Comparison of ENCODE assay signal across 1 cellular context in the genomic region with DNA sequence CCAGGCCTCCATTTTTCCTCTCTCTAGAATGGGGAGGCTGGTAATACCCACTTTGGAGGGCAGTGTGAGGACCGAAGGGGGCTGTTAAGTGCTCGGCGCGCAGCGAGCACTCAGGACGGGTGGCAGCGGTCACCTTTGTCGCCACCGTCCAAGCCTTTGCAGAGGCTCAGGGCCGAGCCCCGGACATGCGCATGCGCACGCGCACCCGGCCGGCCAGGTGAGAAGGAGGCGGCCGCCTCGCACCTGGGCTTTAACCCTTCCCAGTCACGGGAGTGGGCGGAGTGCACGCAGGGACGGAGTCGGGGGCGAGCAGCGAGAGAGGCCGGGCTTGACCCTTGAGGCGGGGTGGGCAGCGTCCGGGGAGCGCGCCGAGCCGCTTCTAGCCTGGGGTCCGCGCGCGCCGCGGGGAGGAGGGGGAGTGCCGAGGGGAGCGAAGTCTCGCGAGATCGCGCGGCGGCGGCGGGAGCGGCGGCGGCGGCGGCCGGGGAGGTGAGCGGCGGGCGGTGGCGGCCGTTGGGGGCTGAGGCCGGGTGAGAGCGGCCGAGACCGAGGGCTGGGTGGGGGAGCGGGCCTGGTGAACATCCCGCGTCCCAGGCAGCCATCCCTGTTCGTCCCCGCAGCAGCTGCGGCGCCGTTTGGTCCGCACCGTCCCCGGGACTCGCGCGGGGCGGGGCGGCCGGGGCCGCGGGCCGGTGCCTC.
TF ChIP-seq lines count a peak whose summit lies in the region.

A gene with protein sequence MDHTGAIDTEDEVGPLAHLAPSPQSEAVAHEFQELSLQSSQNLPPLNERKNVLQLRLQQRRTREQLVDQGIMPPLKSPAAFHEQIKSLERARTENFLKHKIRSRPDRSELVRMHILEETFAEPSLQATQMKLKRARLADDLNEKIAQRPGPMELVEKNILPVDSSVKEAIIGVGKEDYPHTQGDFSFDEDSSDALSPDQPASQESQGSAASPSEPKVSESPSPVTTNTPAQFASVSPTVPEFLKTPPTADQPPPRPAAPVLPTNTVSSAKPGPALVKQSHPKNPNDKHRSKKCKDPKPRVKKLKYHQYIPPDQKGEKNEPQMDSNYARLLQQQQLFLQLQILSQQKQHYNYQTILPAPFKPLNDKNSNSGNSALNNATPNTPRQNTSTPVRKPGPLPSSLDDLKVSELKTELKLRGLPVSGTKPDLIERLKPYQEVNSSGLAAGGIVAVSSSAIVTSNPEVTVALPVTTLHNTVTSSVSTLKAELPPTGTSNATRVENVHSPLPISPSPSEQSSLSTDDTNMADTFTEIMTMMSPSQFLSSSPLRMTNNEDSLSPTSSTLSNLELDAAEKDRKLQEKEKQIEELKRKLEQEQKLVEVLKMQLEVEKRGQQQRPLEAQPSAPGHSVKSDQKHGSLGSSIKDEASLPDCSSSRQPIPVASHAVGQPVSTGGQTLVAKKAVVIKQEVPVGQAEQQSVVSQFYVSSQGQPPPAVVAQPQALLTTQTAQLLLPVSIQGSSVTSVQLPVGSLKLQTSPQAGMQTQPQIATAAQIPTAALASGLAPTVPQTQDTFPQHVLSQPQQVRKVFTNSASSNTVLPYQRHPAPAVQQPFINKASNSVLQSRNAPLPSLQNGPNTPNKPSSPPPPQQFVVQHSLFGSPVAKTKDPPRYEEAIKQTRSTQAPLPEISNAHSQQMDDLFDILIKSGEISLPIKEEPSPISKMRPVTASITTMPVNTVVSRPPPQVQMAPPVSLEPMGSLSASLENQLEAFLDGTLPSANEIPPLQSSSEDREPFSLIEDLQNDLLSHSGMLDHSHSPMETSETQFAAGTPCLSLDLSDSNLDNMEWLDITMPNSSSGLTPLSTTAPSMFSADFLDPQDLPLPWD (plus strand): TSS at position 443 of the 699 bp plus-strand sequence. CDS start 69,288 bp downstream, outside the sequence.

TF ChIP-seq in HepG2, 621 proteins besides CTCF, POLR2A, EP300 and RAD21 (continued from another document and continues in another):
- TF ChIP-seq, protein P1, sequence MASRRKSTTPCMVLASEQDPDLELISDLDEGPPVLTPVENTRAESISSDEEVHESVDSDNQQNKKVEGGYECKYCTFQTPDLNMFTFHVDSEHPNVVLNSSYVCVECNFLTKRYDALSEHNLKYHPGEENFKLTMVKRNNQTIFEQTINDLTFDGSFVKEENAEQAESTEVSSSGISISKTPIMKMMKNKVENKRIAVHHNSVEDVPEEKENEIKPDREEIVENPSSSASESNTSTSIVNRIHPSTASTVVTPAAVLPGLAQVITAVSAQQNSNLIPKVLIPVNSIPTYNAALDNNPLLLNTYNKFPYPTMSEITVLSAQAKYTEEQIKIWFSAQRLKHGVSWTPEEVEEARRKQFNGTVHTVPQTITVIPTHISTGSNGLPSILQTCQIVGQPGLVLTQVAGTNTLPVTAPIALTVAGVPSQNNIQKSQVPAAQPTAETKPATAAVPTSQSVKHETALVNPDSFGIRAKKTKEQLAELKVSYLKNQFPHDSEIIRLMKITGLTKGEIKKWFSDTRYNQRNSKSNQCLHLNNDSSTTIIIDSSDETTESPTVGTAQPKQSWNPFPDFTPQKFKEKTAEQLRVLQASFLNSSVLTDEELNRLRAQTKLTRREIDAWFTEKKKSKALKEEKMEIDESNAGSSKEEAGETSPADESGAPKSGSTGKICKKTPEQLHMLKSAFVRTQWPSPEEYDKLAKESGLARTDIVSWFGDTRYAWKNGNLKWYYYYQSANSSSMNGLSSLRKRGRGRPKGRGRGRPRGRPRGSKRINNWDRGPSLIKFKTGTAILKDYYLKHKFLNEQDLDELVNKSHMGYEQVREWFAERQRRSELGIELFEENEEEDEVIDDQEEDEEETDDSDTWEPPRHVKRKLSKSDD (CRISPR knock-in tag; IDR thresholded peaks at IDR 0.05; ENCODE audit: low read depth), result peak; percentile 65
- TF ChIP-seq, protein P2, sequence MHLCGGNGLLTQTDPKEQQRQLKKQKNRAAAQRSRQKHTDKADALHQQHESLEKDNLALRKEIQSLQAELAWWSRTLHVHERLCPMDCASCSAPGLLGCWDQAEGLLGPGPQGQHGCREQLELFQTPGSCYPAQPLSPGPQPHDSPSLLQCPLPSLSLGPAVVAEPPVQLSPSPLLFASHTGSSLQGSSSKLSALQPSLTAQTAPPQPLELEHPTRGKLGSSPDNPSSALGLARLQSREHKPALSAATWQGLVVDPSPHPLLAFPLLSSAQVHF (CRISPR knock-in tag; IDR thresholded peaks at IDR 0.05), result no peak
- TF ChIP-seq HNRNPLL (IDR thresholded peaks at IDR 0.05; ENCODE audit: low read depth, low read length, poor library complexity, severe bottlenecking), result peak; percentile 76
- TF ChIP-seq ZNF629 (CRISPR knock-in tag; conservative IDR thresholded peaks at IDR 0.05), result peak; percentile 84
- TF ChIP-seq NFE2 (CRISPR knock-in tag; IDR thresholded peaks at IDR 0.05), result no peak; the same call in 1 of the 2 replicates
- TF ChIP-seq, protein P3, sequence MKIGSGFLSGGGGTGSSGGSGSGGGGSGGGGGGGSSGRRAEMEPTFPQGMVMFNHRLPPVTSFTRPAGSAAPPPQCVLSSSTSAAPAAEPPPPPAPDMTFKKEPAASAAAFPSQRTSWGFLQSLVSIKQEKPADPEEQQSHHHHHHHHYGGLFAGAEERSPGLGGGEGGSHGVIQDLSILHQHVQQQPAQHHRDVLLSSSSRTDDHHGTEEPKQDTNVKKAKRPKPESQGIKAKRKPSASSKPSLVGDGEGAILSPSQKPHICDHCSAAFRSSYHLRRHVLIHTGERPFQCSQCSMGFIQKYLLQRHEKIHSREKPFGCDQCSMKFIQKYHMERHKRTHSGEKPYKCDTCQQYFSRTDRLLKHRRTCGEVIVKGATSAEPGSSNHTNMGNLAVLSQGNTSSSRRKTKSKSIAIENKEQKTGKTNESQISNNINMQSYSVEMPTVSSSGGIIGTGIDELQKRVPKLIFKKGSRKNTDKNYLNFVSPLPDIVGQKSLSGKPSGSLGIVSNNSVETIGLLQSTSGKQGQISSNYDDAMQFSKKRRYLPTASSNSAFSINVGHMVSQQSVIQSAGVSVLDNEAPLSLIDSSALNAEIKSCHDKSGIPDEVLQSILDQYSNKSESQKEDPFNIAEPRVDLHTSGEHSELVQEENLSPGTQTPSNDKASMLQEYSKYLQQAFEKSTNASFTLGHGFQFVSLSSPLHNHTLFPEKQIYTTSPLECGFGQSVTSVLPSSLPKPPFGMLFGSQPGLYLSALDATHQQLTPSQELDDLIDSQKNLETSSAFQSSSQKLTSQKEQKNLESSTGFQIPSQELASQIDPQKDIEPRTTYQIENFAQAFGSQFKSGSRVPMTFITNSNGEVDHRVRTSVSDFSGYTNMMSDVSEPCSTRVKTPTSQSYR (CRISPR knock-in tag; IDR thresholded peaks at IDR 0.05; ENCODE audit: borderline replicate concordance), result peak; percentile 55; the same call in 1 of the 2 replicates
- peak; percentile 96 for TF ChIP-seq ZNF33B (CRISPR knock-in tag; IDR thresholded peaks at IDR 0.05)
- no peak for TF ChIP-seq ZNF256 (CRISPR knock-in tag; conservative IDR thresholded peaks at IDR 0.05)
- TF ChIP-seq SP4 (CRISPR knock-in tag; IDR thresholded peaks at IDR 0.05), result 0 out of 2 replicates have a peak, but pooled peaks have one; percentile 15
- TF ChIP-seq ISL2 (CRISPR knock-in tag; IDR thresholded peaks at IDR 0.05), result peak; percentile 67; the same call in 1 of the 2 replicates
- TF ChIP-seq, protein P4, sequence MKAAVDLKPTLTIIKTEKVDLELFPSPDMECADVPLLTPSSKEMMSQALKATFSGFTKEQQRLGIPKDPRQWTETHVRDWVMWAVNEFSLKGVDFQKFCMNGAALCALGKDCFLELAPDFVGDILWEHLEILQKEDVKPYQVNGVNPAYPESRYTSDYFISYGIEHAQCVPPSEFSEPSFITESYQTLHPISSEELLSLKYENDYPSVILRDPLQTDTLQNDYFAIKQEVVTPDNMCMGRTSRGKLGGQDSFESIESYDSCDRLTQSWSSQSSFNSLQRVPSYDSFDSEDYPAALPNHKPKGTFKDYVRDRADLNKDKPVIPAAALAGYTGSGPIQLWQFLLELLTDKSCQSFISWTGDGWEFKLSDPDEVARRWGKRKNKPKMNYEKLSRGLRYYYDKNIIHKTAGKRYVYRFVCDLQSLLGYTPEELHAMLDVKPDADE (CRISPR knock-in tag; IDR thresholded peaks at IDR 0.05), result 0 out of 2 replicates have a peak, but pooled peaks have one; percentile 68
- no peak; the same call in 1 of the 2 replicates for TF ChIP-seq RCOR2 (CRISPR knock-in tag; IDR thresholded peaks at IDR 0.05)
- no peak for TF ChIP-seq MIXL1 (CRISPR knock-in tag; IDR thresholded peaks at IDR 0.05)
- TF ChIP-seq ZNF614 (CRISPR knock-in tag; IDR thresholded peaks at IDR 0.05; ENCODE audit: borderline replicate concordance), result peak; percentile 82; the same call in 1 of the 2 replicates
- peak; percentile 89 for TF ChIP-seq ZNF367 (CRISPR knock-in tag; IDR thresholded peaks at IDR 0.05; ENCODE audit: borderline replicate concordance)
- TF ChIP-seq SP140L (CRISPR knock-in tag; IDR thresholded peaks at IDR 0.05; ENCODE audit: borderline replicate concordance), result peak; percentile 82; the same call in 1 of the 2 replicates
- TF ChIP-seq ZSCAN30 (CRISPR knock-in tag; IDR thresholded peaks at IDR 0.05), result no peak
- TF ChIP-seq, protein P5, sequence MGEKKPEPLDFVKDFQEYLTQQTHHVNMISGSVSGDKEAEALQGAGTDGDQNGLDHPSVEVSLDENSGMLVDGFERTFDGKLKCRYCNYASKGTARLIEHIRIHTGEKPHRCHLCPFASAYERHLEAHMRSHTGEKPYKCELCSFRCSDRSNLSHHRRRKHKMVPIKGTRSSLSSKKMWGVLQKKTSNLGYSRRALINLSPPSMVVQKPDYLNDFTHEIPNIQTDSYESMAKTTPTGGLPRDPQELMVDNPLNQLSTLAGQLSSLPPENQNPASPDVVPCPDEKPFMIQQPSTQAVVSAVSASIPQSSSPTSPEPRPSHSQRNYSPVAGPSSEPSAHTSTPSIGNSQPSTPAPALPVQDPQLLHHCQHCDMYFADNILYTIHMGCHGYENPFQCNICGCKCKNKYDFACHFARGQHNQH (CRISPR knock-in tag; IDR thresholded peaks at IDR 0.05), result no peak
- peak; percentile 80 for TF ChIP-seq XRCC5 (optimal IDR thresholded peaks at IDR 0.05; ENCODE audit: low read length)
- TF ChIP-seq, protein P6, sequence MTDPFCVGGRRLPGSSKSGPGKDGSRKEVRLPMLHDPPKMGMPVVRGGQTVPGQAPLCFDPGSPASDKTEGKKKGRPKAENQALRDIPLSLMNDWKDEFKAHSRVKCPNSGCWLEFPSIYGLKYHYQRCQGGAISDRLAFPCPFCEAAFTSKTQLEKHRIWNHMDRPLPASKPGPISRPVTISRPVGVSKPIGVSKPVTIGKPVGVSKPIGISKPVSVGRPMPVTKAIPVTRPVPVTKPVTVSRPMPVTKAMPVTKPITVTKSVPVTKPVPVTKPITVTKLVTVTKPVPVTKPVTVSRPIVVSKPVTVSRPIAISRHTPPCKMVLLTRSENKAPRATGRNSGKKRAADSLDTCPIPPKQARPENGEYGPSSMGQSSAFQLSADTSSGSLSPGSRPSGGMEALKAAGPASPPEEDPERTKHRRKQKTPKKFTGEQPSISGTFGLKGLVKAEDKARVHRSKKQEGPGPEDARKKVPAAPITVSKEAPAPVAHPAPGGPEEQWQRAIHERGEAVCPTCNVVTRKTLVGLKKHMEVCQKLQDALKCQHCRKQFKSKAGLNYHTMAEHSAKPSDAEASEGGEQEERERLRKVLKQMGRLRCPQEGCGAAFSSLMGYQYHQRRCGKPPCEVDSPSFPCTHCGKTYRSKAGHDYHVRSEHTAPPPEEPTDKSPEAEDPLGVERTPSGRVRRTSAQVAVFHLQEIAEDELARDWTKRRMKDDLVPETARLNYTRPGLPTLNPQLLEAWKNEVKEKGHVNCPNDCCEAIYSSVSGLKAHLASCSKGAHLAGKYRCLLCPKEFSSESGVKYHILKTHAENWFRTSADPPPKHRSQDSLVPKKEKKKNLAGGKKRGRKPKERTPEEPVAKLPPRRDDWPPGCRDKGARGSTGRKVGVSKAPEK (CRISPR knock-in tag; IDR thresholded peaks at IDR 0.05; ENCODE audit: borderline replicate concordance), result peak; percentile 98; the same call in 1 of the 2 replicates
- peak; percentile 95; the same call in 1 of the 2 replicates for TF ChIP-seq ZNF616 (CRISPR knock-in tag; IDR thresholded peaks at IDR 0.05; ENCODE audit: low read depth)
- 0 out of 2 replicates have a peak, but pooled peaks have one; percentile 78 for TF ChIP-seq ZFP36L1 (CRISPR knock-in tag; IDR thresholded peaks at IDR 0.05)
- TF ChIP-seq ZNF232 (CRISPR knock-in tag; IDR thresholded peaks at IDR 0.05; ENCODE audit: borderline replicate concordance), result peak; percentile 83; the same call in 1 of the 2 replicates
- peak; percentile 97 for TF ChIP-seq KDM2A (CRISPR knock-in tag; IDR thresholded peaks at IDR 0.05; ENCODE audit: borderline replicate concordance, low read depth)
- TF ChIP-seq TAF1 (CRISPR knock-in tag; IDR thresholded peaks at IDR 0.05), result peak; percentile 93
- no peak for TF ChIP-seq SOX6 (IDR thresholded peaks at IDR 0.05)
- peak; percentile 62 for TF ChIP-seq SOX6 (CRISPR knock-in tag; IDR thresholded peaks at IDR 0.05)
- TF ChIP-seq, protein P7, sequence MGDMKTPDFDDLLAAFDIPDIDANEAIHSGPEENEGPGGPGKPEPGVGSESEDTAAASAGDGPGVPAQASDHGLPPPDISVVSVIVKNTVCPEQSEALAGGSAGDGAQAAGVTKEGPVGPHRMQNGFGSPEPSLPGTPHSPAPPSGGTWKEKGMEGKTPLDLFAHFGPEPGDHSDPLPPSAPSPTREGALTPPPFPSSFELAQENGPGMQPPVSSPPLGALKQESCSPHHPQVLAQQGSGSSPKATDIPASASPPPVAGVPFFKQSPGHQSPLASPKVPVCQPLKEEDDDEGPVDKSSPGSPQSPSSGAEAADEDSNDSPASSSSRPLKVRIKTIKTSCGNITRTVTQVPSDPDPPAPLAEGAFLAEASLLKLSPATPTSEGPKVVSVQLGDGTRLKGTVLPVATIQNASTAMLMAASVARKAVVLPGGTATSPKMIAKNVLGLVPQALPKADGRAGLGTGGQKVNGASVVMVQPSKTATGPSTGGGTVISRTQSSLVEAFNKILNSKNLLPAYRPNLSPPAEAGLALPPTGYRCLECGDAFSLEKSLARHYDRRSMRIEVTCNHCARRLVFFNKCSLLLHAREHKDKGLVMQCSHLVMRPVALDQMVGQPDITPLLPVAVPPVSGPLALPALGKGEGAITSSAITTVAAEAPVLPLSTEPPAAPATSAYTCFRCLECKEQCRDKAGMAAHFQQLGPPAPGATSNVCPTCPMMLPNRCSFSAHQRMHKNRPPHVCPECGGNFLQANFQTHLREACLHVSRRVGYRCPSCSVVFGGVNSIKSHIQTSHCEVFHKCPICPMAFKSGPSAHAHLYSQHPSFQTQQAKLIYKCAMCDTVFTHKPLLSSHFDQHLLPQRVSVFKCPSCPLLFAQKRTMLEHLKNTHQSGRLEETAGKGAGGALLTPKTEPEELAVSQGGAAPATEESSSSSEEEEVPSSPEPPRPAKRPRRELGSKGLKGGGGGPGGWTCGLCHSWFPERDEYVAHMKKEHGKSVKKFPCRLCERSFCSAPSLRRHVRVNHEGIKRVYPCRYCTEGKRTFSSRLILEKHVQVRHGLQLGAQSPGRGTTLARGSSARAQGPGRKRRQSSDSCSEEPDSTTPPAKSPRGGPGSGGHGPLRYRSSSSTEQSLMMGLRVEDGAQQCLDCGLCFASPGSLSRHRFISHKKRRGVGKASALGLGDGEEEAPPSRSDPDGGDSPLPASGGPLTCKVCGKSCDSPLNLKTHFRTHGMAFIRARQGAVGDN (CRISPR knock-in tag; IDR thresholded peaks at IDR 0.05), result peak; percentile 98
- TF ChIP-seq NR2F2 (IDR thresholded peaks at IDR 0.05; ENCODE audit: borderline replicate concordance, low read depth), result peak; percentile 59; the same call in 1 of the 2 replicates
- peak; percentile 97 for TF ChIP-seq ZNF724P (CRISPR knock-in tag; IDR thresholded peaks at IDR 0.05; ENCODE audit: borderline replicate concordance)
